1 cellular context compared by ENCODE assay signal in genomic region chr14:35532783-35533356, GRCh38.
TF ChIP-seq lines count a peak whose summit lies in the region.

No MANE protein-coding gene starts in this region.

TF ChIP-seq in H1, 55 proteins besides CTCF, POLR2A, EP300 and RAD21 (continued from another document):
- no peak for TF ChIP-seq CHD7 (IDR thresholded peaks at IDR 0.05; ENCODE audit: insufficient replicate concordance, low read length)
TF ChIP-seq in H1: peak in this region for 0.
